8 cellular contexts compared by ENCODE assay signal in genomic region chr16:68284847-68285246, GRCh38. TPM values are rescaled to one million over a fixed set of nuclear protein-coding genes. Genes with fewer than 3 reads are reported as not detected.
DNase-seq lines count a peak whose midpoint lies in the region; ATAC-seq, FAIRE-seq and TF ChIP-seq lines count a peak whose summit lies in the region.

No MANE protein-coding gene starts in this region.

- peak; percentile 57 for ATAC-seq in GM21367 (IDR thresholded peaks at IDR 0.05; ENCODE audit: unreplicated experiment)
- no peak for ATAC-seq in WTC11

- H2AFZ ChIP-seq in Karpas-422 (ENCODE audit: low read length) (no peak overlapping the region), endothelial cell of umbilical vein (ENCODE audit: low read depth, low read length) (no peak overlapping the region)

- FAIRE-seq in endothelial cell of umbilical vein (lab: Jason Lieb, UNC) = peak; percentile 43

- no peak overlapping the region for H3K4me3 Mint-ChIP-seq in Caco-2 (ENCODE audit: unreplicated experiment)
- no peak overlapping the region for H3K4me3 Mint-ChIP-seq in WTC11

- H3K4me1 Mint-ChIP-seq in Caco-2 (ENCODE audit: low read depth, unreplicated experiment) (peaks cover 51% of the 10 kb centered on the region), WTC11 (peaks cover 2% of the 10 kb centered on the region)

- intact Hi-C loops in Caco-2 (cut with micrococcal nuclease; ENCODE audit: unreplicated experiment) = no loop called here
- intact Hi-C loops in endothelial cell of umbilical vein (cut with micrococcal nuclease) = no loop called here

- H3K9me2 ChIP-seq in Karpas-422 (replicated peaks; ENCODE audit: insufficient read depth, low read length) = no peaks in the 10 kb centered on the region

- CTCF ChIA-PET in Caco-2 (lab: Charles Lee) (interaction anchor here (0.6 to 2.1 kb wide), 4 partner anchors 9 to 43 kb away, joined by 3 to 5 read pairs (median 4); partner anchors contain the start of genes PRMT7 and SLC7A6OS), endothelial cell of umbilical vein (lab: Charles Lee) (interaction anchor here (0.9 to 4.0 kb wide), 7 partner anchors 10 to 44 kb away, joined by 3 to 25 read pairs (median 5); partner anchors contain the start of genes PRMT7, SLC7A6 and SLC7A6OS), WTC11 (lab: Charles Lee) (interaction anchor here (0.6 to 3.3 kb wide), 4 partner anchors 18 to 79 kb away, joined by 3 to 13 read pairs (median 4); partner anchors contain the start of gene SLC7A6)

- no peaks in the 10 kb centered on the region for H3K9me1 ChIP-seq in endothelial cell of umbilical vein (replicated peaks; ENCODE audit: control insufficient read depth, extremely low read depth, insufficient read depth, low read length)

- H3K36me3 Mint-ChIP-seq in Caco-2 (ENCODE audit: insufficient read depth, unreplicated experiment) (peaks cover 98% of the 10 kb centered on the region), WTC11 (peaks cover 15% of the 10 kb centered on the region)

- dilution Hi-C loops in endothelial cell of umbilical vein (cut with MboI; ENCODE audit: extremely low pct_ligation_motif_present, low sequenced_read_pairs) = no loop called here

- no peak for TF ChIP-seq POLR2A in endothelial cell of umbilical vein (IDR thresholded peaks at IDR 0.05; ENCODE audit: low read depth, low read length)

- peaks cover 56% of the 10 kb centered on the region for H3K79me2 ChIP-seq in Karpas-422 (ENCODE audit: low read length)
- peaks cover 48% of the 10 kb centered on the region for H3K79me2 ChIP-seq in endothelial cell of umbilical vein (ENCODE audit: control insufficient read depth, insufficient read depth, low read length)

- H3K4me3 ChIP-seq in Caco-2 (ENCODE audit: low read depth, low read length) (no peak overlapping the region), Karpas-422 (ENCODE audit: low read length) (peak overlapping the region; percentile 58), endothelial cell of umbilical vein (replicated peaks in 1 of 3; ENCODE audit: insufficient read depth in 1 of 3, low read depth in 1 of 3, low read length in 3 of 3) (no peak overlapping the region)

- H3K27me3 ChIP-seq in Caco-2 (replicated peaks; ENCODE audit: control insufficient read depth, insufficient read depth, low read length) (no peaks in the 10 kb centered on the region), Karpas-422 (ENCODE audit: low read length) (no peaks in the 10 kb centered on the region), endothelial cell of umbilical vein (ENCODE audit: control insufficient read depth in 2 of 2, insufficient read depth in 2 of 2, low read length in 2 of 2) (no peaks in the 10 kb centered on the region)

- POLR2A ChIA-PET in Caco-2 (lab: Charles Lee) = interaction anchor here (2.3 kb wide), 1 partner anchor 26 kb away, joined by 5 read pairs; the partner anchor contains the start of genes PRMT7 and SLC7A6OS
- POLR2A ChIA-PET in endothelial cell of umbilical vein (lab: Charles Lee) = no interaction called here
- POLR2A ChIA-PET in WTC11 (lab: Charles Lee) = no interaction called here

- H3K27ac Mint-ChIP-seq in Caco-2 (ENCODE audit: unreplicated experiment) = peak overlapping the region; percentile 58
- H3K27ac Mint-ChIP-seq in WTC11 = no peak overlapping the region

- peaks cover 8% of the 10 kb centered on the region; the same call in 1 of the 2 replicates for H4K20me1 ChIP-seq in Karpas-422 (ENCODE audit: insufficient read depth, low read depth, low read length)
- no peaks in the 10 kb centered on the region for H4K20me1 ChIP-seq in endothelial cell of umbilical vein (replicated peaks; ENCODE audit: control insufficient read depth, extremely low read depth, insufficient read depth, low read length)

- H3K9me3 Mint-ChIP-seq in Caco-2 (ENCODE audit: unreplicated experiment) (no peaks in the 10 kb centered on the region), WTC11 (no peaks in the 10 kb centered on the region)

- H3K27ac ChIP-seq in Karpas-422 (ENCODE audit: low read length) (peak overlapping the region; percentile 98), endothelial cell of umbilical vein (ENCODE audit: insufficient read depth, low read depth, low read length) (no peak overlapping the region)

- peak overlapping the region; percentile 72 for H3K9ac ChIP-seq in Karpas-422 (ENCODE audit: low read length)
- H3K9ac ChIP-seq in endothelial cell of umbilical vein (replicated peaks; ENCODE audit: extremely low read depth, insufficient read depth, low read length) = no peak overlapping the region

- peaks cover 2% of the 10 kb centered on the region; the same call in 1 of the 2 replicates for H3K36me3 ChIP-seq in Caco-2 (ENCODE audit: control insufficient read depth, insufficient read depth, low read length)
- peaks cover 14% of the 10 kb centered on the region for H3K36me3 ChIP-seq in Karpas-422 (ENCODE audit: insufficient read depth, low read length)
- H3K36me3 ChIP-seq in endothelial cell of umbilical vein (ENCODE audit: control insufficient read depth in 2 of 2, extremely low read depth in 1 of 2, insufficient read depth in 2 of 2, low read length in 2 of 2) = peaks cover 4% of the 10 kb centered on the region in 2 experiments

- H3K27me3 Mint-ChIP-seq in Caco-2 (ENCODE audit: insufficient read depth, unreplicated experiment) = no peaks in the 10 kb centered on the region
- H3K27me3 Mint-ChIP-seq in WTC11 (ENCODE audit: low read depth) = no peaks in the 10 kb centered on the region

- TF ChIP-seq CTCF in Caco-2 (IDR thresholded peaks at IDR 0.05; ENCODE audit: insufficient read depth in 1 of 2, low read depth in 1 of 2, low read length in 1 of 2, severe bottlenecking in 1 of 2, unreplicated experiment in 1 of 2) = no peak
- no peak for TF ChIP-seq CTCF in endothelial cell of umbilical vein (IDR thresholded peaks at IDR 0.05; ENCODE audit: extremely low read depth in 1 of 2, insufficient read depth in 1 of 2, low read depth in 1 of 2, low read length in 2 of 2)
- no peak for TF ChIP-seq CTCF in WTC11 (IDR thresholded peaks at IDR 0.05)

- H3K4me1 ChIP-seq in Caco-2 = peaks cover 19% of the 10 kb centered on the region
- H3K4me1 ChIP-seq in Karpas-422 (ENCODE audit: low read length) = peaks cover 99% of the 10 kb centered on the region
- peaks cover 55% of the 10 kb centered on the region for H3K4me1 ChIP-seq in endothelial cell of umbilical vein (ENCODE audit: control insufficient read depth, extremely low read depth, insufficient read depth, low read length)

- no peak for DNase-seq in Caco-2
- DNase-seq in Karpas-422 = peak; percentile 83
- DNase-seq in endothelial cell of umbilical vein (ENCODE audit: low read depth, low spot score) = peak; percentile 31
- no peak for DNase-seq in activated gamma-delta T cell (lab: John Stamatoyannopoulos, UW)
- DNase-seq in WTC11 (ENCODE audit: low spot score) = no peak
- no peak for DNase-seq in NCI-H2107 (lab: John Stamatoyannopoulos, UW)
- no peak for DNase-seq in COLO829 (ENCODE audit: low spot score)

- H3K4me2 ChIP-seq in Karpas-422 (ENCODE audit: low read depth, low read length, poor library complexity, severe bottlenecking) (peak overlapping the region; percentile 85), endothelial cell of umbilical vein (ENCODE audit: insufficient read depth, low read length) (peak overlapping the region; percentile 12)

- no peaks in the 10 kb centered on the region for H3K9me3 ChIP-seq in Caco-2
- no peaks in the 10 kb centered on the region for H3K9me3 ChIP-seq in Karpas-422 (ENCODE audit: low read length)
- no peaks in the 10 kb centered on the region for H3K9me3 ChIP-seq in endothelial cell of umbilical vein (replicated peaks; ENCODE audit: control insufficient read depth, insufficient read depth, low read length)

- BruUV-seq in Caco-2 (replicated peaks; lab: Mats Ljungman, UMichigan) (no TSS peak), endothelial cell of umbilical vein (replicated peaks; lab: Mats Ljungman, UMichigan) (no TSS peak)

RNA-seq across cellular contexts. Expression of gene SLC7A6, which starts 20.5 kb away (rescaled TPM):
- total RNA-seq in Caco-2 (2022) = 236 and 267 TPM in 2 replicates
- total RNA-seq in Karpas-422 (2014; rRNA removed; shearing (Covaris generic); ENCODE audit: low replicate concordance) = 44.2 and 83.2 TPM in 2 replicates
- total RNA-seq in endothelial cell of umbilical vein = 68.0 and 68.7 TPM in 2 replicates
- polyA plus RNA-seq in endothelial cell of umbilical vein = 86.5 and 92.0 TPM in 2 replicates
- polyA plus RNA-seq in endothelial cell of umbilical vein (2011; cell fraction: cytosol; rRNA removed) = 29.2 and 31.1 TPM in 2 replicates
- polyA plus RNA-seq in endothelial cell of umbilical vein (2011; cell fraction: nucleus; rRNA removed) = 261 and 278 TPM in 2 replicates
- polyA plus RNA-seq in endothelial cell of umbilical vein (2012) = 42.1 and 42.7 TPM in 2 replicates
- 295 and 328 TPM in 2 replicates for polyA minus RNA-seq in endothelial cell of umbilical vein
- polyA minus RNA-seq in endothelial cell of umbilical vein (2011; cell fraction: cytosol; rRNA and poly(A)+ RNA removed) = 30.9 TPM
- polyA minus RNA-seq in endothelial cell of umbilical vein (2011; cell fraction: nucleus; rRNA and poly(A)+ RNA removed) = 113 and 174 TPM in 2 replicates
- 27.4 TPM in 3 replicates for total RNA-seq in WTC11 (2021)

RNA-seq across cellular contexts. Expression of gene SLC7A6OS, which starts 25.9 kb away (rescaled TPM):
- total RNA-seq in Caco-2 (2022) (34.0 and 34.2 TPM in 2 replicates), endothelial cell of umbilical vein (22.0 and 22.9 TPM in 2 replicates), WTC11 (2021) (20.5 to 22.6 TPM (median 20.7 TPM) in 3 replicates)
- total RNA-seq in Karpas-422 (2014; rRNA removed; shearing (Covaris generic); ENCODE audit: low replicate concordance) = 13.3 and 28.0 TPM in 2 replicates
- 7.1 and 8.3 TPM in 2 replicates for polyA plus RNA-seq in endothelial cell of umbilical vein
- polyA plus RNA-seq in endothelial cell of umbilical vein (2011; cell fraction: cytosol; rRNA removed) = 7.5 and 7.8 TPM in 2 replicates
- 22.1 and 25.3 TPM in 2 replicates for polyA plus RNA-seq in endothelial cell of umbilical vein (2011; cell fraction: nucleus; rRNA removed)
- 11.1 and 13.5 TPM in 2 replicates for polyA plus RNA-seq in endothelial cell of umbilical vein (2012)
- 10.5 and 11.7 TPM in 2 replicates for polyA minus RNA-seq in endothelial cell of umbilical vein
- 8.7 TPM for polyA minus RNA-seq in endothelial cell of umbilical vein (2011; cell fraction: cytosol; rRNA and poly(A)+ RNA removed)
- polyA minus RNA-seq in endothelial cell of umbilical vein (2011; cell fraction: nucleus; rRNA and poly(A)+ RNA removed) = 17.4 and 18.6 TPM in 2 replicates

RNA-seq across cellular contexts. Expression of gene PRMT7, which starts 26.0 kb away (rescaled TPM):
- 156 and 166 TPM in 2 replicates for total RNA-seq in Caco-2 (2022)
- total RNA-seq in Karpas-422 (2014; rRNA removed; shearing (Covaris generic); ENCODE audit: low replicate concordance) = 43.9 and 44.6 TPM in 2 replicates
- total RNA-seq in endothelial cell of umbilical vein = 33.8 and 43.4 TPM in 2 replicates
- polyA plus RNA-seq in endothelial cell of umbilical vein = 54.6 and 57.9 TPM in 2 replicates
- polyA plus RNA-seq in endothelial cell of umbilical vein (2011; cell fraction: cytosol; rRNA removed) = 30.6 and 34.2 TPM in 2 replicates
- polyA plus RNA-seq in endothelial cell of umbilical vein (2011; cell fraction: nucleus; rRNA removed) = 255 and 271 TPM in 2 replicates
- 29.6 and 30.4 TPM in 2 replicates for polyA plus RNA-seq in endothelial cell of umbilical vein (2012)
- polyA minus RNA-seq in endothelial cell of umbilical vein = 52.7 and 66.7 TPM in 2 replicates
- 44.1 TPM for polyA minus RNA-seq in endothelial cell of umbilical vein (2011; cell fraction: cytosol; rRNA and poly(A)+ RNA removed)
- 52.5 and 55.0 TPM in 2 replicates for polyA minus RNA-seq in endothelial cell of umbilical vein (2011; cell fraction: nucleus; rRNA and poly(A)+ RNA removed)
- total RNA-seq in WTC11 (2021) = 50.3 to 59.3 TPM (median 52.5 TPM) in 3 replicates

RNA-seq across cellular contexts. Expression of gene PLA2G15, which starts 39.7 kb away (rescaled TPM):
- total RNA-seq in Caco-2 (2022) = 33.2 and 33.4 TPM in 2 replicates
- total RNA-seq in Karpas-422 (2014; rRNA removed; shearing (Covaris generic); ENCODE audit: low replicate concordance) = 8.7 and 14.3 TPM in 2 replicates
- 24.0 and 24.3 TPM in 2 replicates for total RNA-seq in endothelial cell of umbilical vein
- polyA plus RNA-seq in endothelial cell of umbilical vein = 41.8 and 45.4 TPM in 2 replicates
- polyA plus RNA-seq in endothelial cell of umbilical vein (2011; cell fraction: cytosol; rRNA removed) = 21.1 and 23.7 TPM in 2 replicates
- 20.0 and 20.8 TPM in 2 replicates for polyA plus RNA-seq in endothelial cell of umbilical vein (2011; cell fraction: nucleus; rRNA removed)
- 25.3 and 38.2 TPM in 2 replicates for polyA plus RNA-seq in endothelial cell of umbilical vein (2012)
- 28.4 and 36.6 TPM in 2 replicates for polyA minus RNA-seq in endothelial cell of umbilical vein
- polyA minus RNA-seq in endothelial cell of umbilical vein (2011; cell fraction: cytosol; rRNA and poly(A)+ RNA removed) = 6.1 TPM
- polyA minus RNA-seq in endothelial cell of umbilical vein (2011; cell fraction: nucleus; rRNA and poly(A)+ RNA removed) = 8.0 and 8.3 TPM in 2 replicates
- total RNA-seq in WTC11 (2021) = 9.4 to 10.2 TPM (median 9.8 TPM) in 3 replicates

RNA-seq across cellular contexts. Expression of gene ESRP2, which starts 48.9 kb away (rescaled TPM):
- total RNA-seq in Caco-2 (2022) = 109 and 110 TPM in 2 replicates
- not detected in 2 replicates for total RNA-seq in Karpas-422 (2014; rRNA removed; shearing (Covaris generic); ENCODE audit: low replicate concordance)
- total RNA-seq in endothelial cell of umbilical vein = 0.66 and 0.99 TPM in 2 replicates
- polyA plus RNA-seq in endothelial cell of umbilical vein = 0.57 and 0.70 TPM in 2 replicates
- polyA plus RNA-seq in endothelial cell of umbilical vein (2011; cell fraction: cytosol; rRNA removed) = 0.32 and 0.34 TPM in 2 replicates
- 1.5 and 3.2 TPM in 2 replicates for polyA plus RNA-seq in endothelial cell of umbilical vein (2011; cell fraction: nucleus; rRNA removed)
- 0.44 and 0.80 TPM in 2 replicates for polyA plus RNA-seq in endothelial cell of umbilical vein (2012)
- polyA minus RNA-seq in endothelial cell of umbilical vein = 0.87 and 1.9 TPM in 2 replicates
- polyA minus RNA-seq in endothelial cell of umbilical vein (2011; cell fraction: cytosol; rRNA and poly(A)+ RNA removed) = 27.9 TPM
- 0.29 TPM in 1 of 2 replicates, not detected in the other for polyA minus RNA-seq in endothelial cell of umbilical vein (2011; cell fraction: nucleus; rRNA and poly(A)+ RNA removed)
- 48.5 to 55.0 TPM (median 49.8 TPM) in 3 replicates for total RNA-seq in WTC11 (2021)

Comparison
In these comparisons a context has a peak if more than half of its experiments do, and no peak if none do; other contexts are left out.
1. DNase-seq: peak in Karpas-422 (single experiment) and endothelial cell of umbilical vein (single experiment); none in Caco-2 (0 of 2), activated gamma-delta T cell (single experiment), WTC11 (single experiment), NCI-H2107 (single experiment) and COLO829 (single experiment).